ENCODE assay signal across 1 cellular context in the genomic region with DNA sequence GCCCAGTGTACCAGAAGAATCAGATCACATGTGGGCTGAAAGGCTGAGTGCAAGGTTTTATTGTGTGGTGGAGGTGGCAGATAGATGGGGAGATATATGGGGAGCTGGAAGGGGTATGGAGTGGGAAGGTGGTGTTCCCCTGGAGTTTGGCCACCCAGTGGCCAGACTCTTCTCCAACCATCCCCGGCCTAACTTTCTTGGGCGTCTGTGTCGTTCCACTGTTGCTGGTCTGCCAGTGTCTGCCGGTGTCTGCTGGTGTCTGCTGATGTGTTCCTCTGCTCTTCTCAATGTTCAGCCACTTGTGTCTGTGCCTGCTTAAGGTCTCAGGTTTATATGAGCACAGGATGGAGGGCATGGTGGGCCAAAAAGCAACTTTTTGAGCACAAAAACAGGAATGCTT.
TF ChIP-seq lines count a peak whose summit lies in the region.

No MANE protein-coding gene starts in this region.

TF ChIP-seq in A549, 52 proteins besides CTCF, POLR2A, EP300 and RAD21 (continued from another document):
- TF ChIP-seq, protein P1, sequence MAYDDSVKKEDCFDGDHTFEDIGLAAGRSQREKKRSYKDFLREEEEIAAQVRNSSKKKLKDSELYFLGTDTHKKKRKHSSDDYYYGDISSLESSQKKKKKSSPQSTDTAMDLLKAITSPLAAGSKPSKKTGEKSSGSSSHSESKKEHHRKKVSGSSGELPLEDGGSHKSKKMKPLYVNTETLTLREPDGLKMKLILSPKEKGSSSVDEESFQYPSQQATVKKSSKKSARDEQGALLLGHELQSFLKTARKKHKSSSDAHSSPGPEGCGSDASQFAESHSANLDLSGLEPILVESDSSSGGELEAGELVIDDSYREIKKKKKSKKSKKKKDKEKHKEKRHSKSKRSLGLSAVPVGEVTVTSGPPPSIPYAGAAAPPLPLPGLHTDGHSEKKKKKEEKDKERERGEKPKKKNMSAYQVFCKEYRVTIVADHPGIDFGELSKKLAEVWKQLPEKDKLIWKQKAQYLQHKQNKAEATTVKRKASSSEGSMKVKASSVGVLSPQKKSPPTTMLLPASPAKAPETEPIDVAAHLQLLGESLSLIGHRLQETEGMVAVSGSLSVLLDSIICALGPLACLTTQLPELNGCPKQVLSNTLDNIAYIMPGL (CRISPR knock-in tag; IDR thresholded peaks at IDR 0.05; ENCODE audit: borderline replicate concordance) = no peak
- no peak for TF ChIP-seq NR3C1 (IDR thresholded peaks at IDR 0.05)
- no peak for TF ChIP-seq EHF (CRISPR knock-in tag; IDR thresholded peaks at IDR 0.05)
- no peak for TF ChIP-seq FOXS1 (CRISPR knock-in tag; IDR thresholded peaks at IDR 0.05)
